In the genomic region with DNA sequence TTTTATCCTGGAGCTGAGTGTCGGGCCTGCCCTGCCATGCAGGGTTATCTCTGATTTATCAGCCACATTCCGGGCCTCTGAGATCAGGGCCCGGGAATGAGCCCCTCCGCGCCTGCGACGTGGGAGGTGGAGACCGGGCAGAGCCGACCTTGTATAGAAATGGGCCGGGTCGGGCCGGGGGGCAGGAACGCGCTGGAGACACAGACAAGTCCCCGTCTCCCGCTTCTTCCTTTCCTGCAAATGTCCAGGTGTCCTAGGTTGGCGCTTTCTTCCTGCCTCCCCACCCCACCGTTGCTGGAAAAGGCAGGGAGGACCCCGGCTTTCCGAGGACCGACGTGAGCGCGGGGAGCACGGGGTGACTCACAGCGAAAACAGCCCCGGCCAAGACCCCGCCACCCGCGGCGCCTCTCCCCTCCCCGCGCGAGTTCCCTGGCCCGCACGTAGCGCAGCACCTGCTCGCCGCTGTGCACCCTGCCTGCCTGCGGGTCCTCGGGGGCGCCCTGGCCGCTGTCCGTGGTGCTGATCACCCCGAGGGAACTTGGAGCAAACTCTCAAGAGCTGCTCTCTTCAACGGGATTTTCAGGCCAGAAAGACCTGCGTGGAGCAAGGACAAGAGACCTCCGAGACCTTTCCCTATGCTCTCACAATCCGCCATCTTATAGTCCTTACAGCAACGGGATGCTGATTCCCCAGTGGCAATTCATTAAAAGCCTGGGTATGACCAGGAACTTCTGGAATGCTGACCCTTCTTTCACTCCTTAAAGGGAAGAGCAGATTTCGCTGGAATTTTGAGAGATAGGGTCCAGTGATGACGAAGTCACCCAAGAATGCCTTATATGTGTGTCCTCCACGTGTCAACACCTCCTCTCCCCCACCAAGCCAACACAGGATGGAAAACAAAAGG, we compare ENCODE assay signal across 1 cellular context.
TF ChIP-seq lines count a peak whose summit lies in the region.

No MANE protein-coding gene starts in this region.

TF ChIP-seq in HepG2, 621 proteins besides CTCF, POLR2A, EP300 and RAD21 (continued from another document and continues in another):
- no peak for TF ChIP-seq THYN1 (CRISPR knock-in tag; IDR thresholded peaks at IDR 0.05; ENCODE audit: borderline replicate concordance, low read depth)
- peak; percentile 57 for TF ChIP-seq ZFY (CRISPR knock-in tag; IDR thresholded peaks at IDR 0.05)
- TF ChIP-seq MAF1 (CRISPR knock-in tag; IDR thresholded peaks at IDR 0.05; ENCODE audit: borderline replicate concordance): 0 out of 2 replicates have a peak, but pooled peaks have one; percentile 72
- peak; percentile 67; the same call in 1 of the 2 replicates for TF ChIP-seq HMG20A (CRISPR knock-in tag; IDR thresholded peaks at IDR 0.05; ENCODE audit: borderline replicate concordance)
- no peak for TF ChIP-seq SRSF9 (IDR thresholded peaks at IDR 0.05; ENCODE audit: borderline replicate concordance, insufficient read depth, low read depth, low read length, poor library complexity, severe bottlenecking)
- TF ChIP-seq, protein P1, sequence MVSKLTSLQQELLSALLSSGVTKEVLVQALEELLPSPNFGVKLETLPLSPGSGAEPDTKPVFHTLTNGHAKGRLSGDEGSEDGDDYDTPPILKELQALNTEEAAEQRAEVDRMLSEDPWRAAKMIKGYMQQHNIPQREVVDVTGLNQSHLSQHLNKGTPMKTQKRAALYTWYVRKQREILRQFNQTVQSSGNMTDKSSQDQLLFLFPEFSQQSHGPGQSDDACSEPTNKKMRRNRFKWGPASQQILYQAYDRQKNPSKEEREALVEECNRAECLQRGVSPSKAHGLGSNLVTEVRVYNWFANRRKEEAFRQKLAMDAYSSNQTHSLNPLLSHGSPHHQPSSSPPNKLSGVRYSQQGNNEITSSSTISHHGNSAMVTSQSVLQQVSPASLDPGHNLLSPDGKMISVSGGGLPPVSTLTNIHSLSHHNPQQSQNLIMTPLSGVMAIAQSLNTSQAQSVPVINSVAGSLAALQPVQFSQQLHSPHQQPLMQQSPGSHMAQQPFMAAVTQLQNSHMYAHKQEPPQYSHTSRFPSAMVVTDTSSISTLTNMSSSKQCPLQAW (CRISPR knock-in tag; IDR thresholded peaks at IDR 0.05): peak; percentile 24; the same call in 1 of the 2 replicates
- TF ChIP-seq JUNB (CRISPR knock-in tag; IDR thresholded peaks at IDR 0.05; ENCODE audit: borderline replicate concordance): peak; percentile 70; the same call in 1 of the 2 replicates
- peak; percentile 85 for TF ChIP-seq MED1 (CRISPR knock-in tag; IDR thresholded peaks at IDR 0.05)
- peak; percentile 76 for TF ChIP-seq ZNF777 (CRISPR knock-in tag; IDR thresholded peaks at IDR 0.05)
- no peak for TF ChIP-seq SYNCRIP (IDR thresholded peaks at IDR 0.05; ENCODE audit: insufficient read depth, low read depth, low read length)
- peak; percentile 99 for TF ChIP-seq ZNF883 (CRISPR knock-in tag; IDR thresholded peaks at IDR 0.05; ENCODE audit: not compliant biosample characterization)
- TF ChIP-seq HMG20B (CRISPR knock-in tag; conservative IDR thresholded peaks at IDR 0.05): peak; percentile 76
- TF ChIP-seq, protein P2, sequence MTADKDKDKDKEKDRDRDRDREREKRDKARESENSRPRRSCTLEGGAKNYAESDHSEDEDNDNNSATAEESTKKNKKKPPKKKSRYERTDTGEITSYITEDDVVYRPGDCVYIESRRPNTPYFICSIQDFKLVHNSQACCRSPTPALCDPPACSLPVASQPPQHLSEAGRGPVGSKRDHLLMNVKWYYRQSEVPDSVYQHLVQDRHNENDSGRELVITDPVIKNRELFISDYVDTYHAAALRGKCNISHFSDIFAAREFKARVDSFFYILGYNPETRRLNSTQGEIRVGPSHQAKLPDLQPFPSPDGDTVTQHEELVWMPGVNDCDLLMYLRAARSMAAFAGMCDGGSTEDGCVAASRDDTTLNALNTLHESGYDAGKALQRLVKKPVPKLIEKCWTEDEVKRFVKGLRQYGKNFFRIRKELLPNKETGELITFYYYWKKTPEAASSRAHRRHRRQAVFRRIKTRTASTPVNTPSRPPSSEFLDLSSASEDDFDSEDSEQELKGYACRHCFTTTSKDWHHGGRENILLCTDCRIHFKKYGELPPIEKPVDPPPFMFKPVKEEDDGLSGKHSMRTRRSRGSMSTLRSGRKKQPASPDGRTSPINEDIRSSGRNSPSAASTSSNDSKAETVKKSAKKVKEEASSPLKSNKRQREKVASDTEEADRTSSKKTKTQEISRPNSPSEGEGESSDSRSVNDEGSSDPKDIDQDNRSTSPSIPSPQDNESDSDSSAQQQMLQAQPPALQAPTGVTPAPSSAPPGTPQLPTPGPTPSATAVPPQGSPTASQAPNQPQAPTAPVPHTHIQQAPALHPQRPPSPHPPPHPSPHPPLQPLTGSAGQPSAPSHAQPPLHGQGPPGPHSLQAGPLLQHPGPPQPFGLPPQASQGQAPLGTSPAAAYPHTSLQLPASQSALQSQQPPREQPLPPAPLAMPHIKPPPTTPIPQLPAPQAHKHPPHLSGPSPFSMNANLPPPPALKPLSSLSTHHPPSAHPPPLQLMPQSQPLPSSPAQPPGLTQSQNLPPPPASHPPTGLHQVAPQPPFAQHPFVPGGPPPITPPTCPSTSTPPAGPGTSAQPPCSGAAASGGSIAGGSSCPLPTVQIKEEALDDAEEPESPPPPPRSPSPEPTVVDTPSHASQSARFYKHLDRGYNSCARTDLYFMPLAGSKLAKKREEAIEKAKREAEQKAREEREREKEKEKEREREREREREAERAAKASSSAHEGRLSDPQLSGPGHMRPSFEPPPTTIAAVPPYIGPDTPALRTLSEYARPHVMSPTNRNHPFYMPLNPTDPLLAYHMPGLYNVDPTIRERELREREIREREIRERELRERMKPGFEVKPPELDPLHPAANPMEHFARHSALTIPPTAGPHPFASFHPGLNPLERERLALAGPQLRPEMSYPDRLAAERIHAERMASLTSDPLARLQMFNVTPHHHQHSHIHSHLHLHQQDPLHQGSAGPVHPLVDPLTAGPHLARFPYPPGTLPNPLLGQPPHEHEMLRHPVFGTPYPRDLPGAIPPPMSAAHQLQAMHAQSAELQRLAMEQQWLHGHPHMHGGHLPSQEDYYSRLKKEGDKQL (CRISPR knock-in tag; IDR thresholded peaks at IDR 0.05; ENCODE audit: low read depth): peak; percentile 70; the same call in 1 of the 2 replicates
- no peak for TF ChIP-seq DR1 (CRISPR knock-in tag; IDR thresholded peaks at IDR 0.05)
- TF ChIP-seq ZNF761 (CRISPR knock-in tag; conservative IDR thresholded peaks at IDR 0.05): peak; percentile 92
- TF ChIP-seq KDM4B (CRISPR knock-in tag; IDR thresholded peaks at IDR 0.05): peak; percentile 97
- TF ChIP-seq MTF2 (CRISPR knock-in tag; IDR thresholded peaks at IDR 0.05; ENCODE audit: borderline replicate concordance): no peak; the same call in 1 of the 2 replicates
- TF ChIP-seq, protein P3, sequence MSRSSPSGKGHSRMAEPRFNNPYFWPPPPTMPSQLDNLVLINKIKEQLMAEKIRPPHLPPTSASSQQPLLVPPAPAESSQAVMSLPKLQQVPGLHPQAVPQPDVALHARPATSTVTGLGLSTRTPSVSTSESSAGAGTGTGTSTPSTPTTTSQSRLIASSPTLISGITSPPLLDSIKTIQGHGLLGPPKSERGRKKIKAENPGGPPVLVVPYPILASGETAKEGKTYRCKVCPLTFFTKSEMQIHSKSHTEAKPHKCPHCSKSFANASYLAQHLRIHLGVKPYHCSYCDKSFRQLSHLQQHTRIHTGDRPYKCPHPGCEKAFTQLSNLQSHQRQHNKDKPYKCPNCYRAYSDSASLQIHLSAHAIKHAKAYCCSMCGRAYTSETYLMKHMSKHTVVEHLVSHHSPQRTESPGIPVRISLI (CRISPR knock-in tag; IDR thresholded peaks at IDR 0.05; ENCODE audit: borderline replicate concordance): peak; percentile 37; the same call in 1 of the 2 replicates
- peak; percentile 99 for TF ChIP-seq AHR (CRISPR knock-in tag; IDR thresholded peaks at IDR 0.05)
- TF ChIP-seq, protein P4, sequence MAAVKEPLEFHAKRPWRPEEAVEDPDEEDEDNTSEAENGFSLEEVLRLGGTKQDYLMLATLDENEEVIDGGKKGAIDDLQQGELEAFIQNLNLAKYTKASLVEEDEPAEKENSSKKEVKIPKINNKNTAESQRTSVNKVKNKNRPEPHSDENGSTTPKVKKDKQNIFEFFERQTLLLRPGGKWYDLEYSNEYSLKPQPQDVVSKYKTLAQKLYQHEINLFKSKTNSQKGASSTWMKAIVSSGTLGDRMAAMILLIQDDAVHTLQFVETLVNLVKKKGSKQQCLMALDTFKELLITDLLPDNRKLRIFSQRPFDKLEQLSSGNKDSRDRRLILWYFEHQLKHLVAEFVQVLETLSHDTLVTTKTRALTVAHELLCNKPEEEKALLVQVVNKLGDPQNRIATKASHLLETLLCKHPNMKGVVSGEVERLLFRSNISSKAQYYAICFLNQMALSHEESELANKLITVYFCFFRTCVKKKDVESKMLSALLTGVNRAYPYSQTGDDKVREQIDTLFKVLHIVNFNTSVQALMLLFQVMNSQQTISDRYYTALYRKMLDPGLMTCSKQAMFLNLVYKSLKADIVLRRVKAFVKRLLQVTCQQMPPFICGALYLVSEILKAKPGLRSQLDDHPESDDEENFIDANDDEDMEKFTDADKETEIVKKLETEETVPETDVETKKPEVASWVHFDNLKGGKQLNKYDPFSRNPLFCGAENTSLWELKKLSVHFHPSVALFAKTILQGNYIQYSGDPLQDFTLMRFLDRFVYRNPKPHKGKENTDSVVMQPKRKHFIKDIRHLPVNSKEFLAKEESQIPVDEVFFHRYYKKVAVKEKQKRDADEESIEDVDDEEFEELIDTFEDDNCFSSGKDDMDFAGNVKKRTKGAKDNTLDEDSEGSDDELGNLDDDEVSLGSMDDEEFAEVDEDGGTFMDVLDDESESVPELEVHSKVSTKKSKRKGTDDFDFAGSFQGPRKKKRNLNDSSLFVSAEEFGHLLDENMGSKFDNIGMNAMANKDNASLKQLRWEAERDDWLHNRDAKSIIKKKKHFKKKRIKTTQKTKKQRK (IDR thresholded peaks at IDR 0.05; ENCODE audit: low read length): no peak
- TF ChIP-seq ZNF598 (CRISPR knock-in tag; IDR thresholded peaks at IDR 0.05; ENCODE audit: borderline replicate concordance): peak; percentile 82; the same call in 1 of the 2 replicates
- TF ChIP-seq, protein P5, sequence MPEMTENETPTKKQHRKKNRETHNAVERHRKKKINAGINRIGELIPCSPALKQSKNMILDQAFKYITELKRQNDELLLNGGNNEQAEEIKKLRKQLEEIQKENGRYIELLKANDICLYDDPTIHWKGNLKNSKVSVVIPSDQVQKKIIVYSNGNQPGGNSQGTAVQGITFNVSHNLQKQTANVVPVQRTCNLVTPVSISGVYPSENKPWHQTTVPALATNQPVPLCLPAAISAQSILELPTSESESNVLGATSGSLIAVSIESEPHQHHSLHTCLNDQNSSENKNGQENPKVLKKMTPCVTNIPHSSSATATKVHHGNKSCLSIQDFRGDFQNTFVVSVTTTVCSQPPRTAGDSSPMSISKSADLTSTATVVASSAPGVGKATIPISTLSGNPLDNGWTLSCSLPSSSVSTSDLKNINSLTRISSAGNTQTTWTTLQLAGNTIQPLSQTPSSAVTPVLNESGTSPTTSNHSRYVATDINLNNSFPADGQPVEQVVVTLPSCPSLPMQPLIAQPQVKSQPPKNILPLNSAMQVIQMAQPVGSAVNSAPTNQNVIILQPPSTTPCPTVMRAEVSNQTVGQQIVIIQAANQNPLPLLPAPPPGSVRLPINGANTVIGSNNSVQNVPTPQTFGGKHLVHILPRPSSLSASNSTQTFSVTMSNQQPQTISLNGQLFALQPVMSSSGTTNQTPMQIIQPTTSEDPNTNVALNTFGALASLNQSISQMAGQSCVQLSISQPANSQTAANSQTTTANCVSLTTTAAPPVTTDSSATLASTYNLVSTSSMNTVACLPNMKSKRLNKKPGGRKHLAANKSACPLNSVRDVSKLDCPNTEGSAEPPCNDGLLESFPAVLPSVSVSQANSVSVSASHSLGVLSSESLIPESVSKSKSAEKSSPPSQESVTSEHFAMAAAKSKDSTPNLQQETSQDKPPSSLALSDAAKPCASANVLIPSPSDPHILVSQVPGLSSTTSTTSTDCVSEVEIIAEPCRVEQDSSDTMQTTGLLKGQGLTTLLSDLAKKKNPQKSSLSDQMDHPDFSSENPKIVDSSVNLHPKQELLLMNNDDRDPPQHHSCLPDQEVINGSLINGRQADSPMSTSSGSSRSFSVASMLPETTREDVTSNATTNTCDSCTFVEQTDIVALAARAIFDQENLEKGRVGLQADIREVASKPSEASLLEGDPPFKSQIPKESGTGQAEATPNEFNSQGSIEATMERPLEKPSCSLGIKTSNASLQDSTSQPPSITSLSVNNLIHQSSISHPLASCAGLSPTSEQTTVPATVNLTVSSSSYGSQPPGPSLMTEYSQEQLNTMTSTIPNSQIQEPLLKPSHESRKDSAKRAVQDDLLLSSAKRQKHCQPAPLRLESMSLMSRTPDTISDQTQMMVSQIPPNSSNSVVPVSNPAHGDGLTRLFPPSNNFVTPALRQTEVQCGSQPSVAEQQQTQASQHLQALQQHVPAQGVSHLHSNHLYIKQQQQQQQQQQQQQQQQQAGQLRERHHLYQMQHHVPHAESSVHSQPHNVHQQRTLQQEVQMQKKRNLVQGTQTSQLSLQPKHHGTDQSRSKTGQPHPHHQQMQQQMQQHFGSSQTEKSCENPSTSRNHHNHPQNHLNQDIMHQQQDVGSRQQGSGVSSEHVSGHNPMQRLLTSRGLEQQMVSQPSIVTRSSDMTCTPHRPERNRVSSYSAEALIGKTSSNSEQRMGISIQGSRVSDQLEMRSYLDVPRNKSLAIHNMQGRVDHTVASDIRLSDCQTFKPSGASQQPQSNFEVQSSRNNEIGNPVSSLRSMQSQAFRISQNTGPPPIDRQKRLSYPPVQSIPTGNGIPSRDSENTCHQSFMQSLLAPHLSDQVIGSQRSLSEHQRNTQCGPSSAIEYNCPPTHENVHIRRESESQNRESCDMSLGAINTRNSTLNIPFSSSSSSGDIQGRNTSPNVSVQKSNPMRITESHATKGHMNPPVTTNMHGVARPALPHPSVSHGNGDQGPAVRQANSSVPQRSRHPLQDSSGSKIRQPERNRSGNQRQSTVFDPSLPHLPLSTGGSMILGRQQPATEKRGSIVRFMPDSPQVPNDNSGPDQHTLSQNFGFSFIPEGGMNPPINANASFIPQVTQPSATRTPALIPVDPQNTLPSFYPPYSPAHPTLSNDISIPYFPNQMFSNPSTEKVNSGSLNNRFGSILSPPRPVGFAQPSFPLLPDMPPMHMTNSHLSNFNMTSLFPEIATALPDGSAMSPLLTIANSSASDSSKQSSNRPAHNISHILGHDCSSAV (CRISPR knock-in tag; IDR thresholded peaks at IDR 0.05; ENCODE audit: borderline replicate concordance): no peak
- TF ChIP-seq ZBTB20 (CRISPR knock-in tag; IDR thresholded peaks at IDR 0.05; ENCODE audit: borderline replicate concordance, low read depth): peak; percentile 94
- peak; percentile 97 for TF ChIP-seq ZNF737 (CRISPR knock-in tag; IDR thresholded peaks at IDR 0.05; ENCODE audit: borderline replicate concordance)
- TF ChIP-seq GABPA (IDR thresholded peaks at IDR 0.05; ENCODE audit: low read depth, low read length): no peak
- peak; percentile 28; the same call in 1 of the 2 replicates for TF ChIP-seq GABPA (CRISPR knock-in tag; IDR thresholded peaks at IDR 0.05; ENCODE audit: low read depth)
- 0 out of 2 replicates have a peak, but pooled peaks have one; percentile 74 for TF ChIP-seq ZNF839 (CRISPR knock-in tag; IDR thresholded peaks at IDR 0.05; ENCODE audit: borderline replicate concordance)
- TF ChIP-seq JARID2 (CRISPR knock-in tag; IDR thresholded peaks at IDR 0.05; ENCODE audit: insufficient replicate concordance): no peak
- TF ChIP-seq, protein P6, sequence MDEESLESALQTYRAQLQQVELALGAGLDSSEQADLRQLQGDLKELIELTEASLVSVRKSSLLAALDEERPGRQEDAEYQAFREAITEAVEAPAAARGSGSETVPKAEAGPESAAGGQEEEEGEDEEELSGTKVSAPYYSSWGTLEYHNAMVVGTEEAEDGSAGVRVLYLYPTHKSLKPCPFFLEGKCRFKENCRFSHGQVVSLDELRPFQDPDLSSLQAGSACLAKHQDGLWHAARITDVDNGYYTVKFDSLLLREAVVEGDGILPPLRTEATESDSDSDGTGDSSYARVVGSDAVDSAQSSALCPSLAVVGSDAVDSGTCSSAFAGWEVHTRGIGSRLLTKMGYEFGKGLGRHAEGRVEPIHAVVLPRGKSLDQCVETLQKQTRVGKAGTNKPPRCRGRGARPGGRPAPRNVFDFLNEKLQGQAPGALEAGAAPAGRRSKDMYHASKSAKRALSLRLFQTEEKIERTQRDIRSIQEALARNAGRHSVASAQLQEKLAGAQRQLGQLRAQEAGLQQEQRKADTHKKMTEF (CRISPR knock-in tag; IDR thresholded peaks at IDR 0.05): peak; percentile 80
- TF ChIP-seq RNF2 (conservative IDR thresholded peaks at IDR 0.05; ENCODE audit: low read depth): no peak
